23 cellular contexts compared by ENCODE assay signal in the genomic region with DNA sequence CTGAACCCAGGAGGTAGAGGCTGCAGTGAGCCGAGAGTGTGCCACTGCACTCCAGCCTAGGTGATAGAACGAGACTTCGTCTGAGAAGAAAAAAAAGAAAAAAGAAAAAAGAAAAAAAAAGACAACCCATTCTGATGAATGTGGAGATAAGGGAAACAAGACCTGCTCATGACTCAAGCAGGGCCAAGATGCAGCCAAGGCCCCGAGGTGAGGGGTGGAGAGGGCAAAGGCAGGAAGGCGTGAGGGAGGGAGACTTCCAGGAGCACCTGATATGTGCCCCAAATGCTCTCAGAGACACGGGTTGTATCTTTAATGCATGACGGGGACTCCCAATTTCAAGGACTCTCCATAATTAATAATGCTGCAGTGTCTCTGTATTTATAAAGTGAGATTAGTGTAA.
DNase-seq lines count a peak whose midpoint lies in the region; ATAC-seq and TF ChIP-seq lines count a peak whose summit lies in the region.
"Had no signal": no experiment of that assay in that cellular context is flagged by ENCODE, and none has a peak within 500 bp of the region (broad histone marks: within the 10 kb centered on the region; RNA-seq: fewer than 3 reads in every experiment).

No MANE protein-coding gene starts in this region.

- TF ChIP-seq CTCF in tibial artery (IDR thresholded peaks at IDR 0.05), result no peak

- H3K9me3 Mint-ChIP-seq in activated CD4-positive, alpha-beta T cell treated with anti-CD3 and anti-CD28 coated beads, Interleukin-2, amount 10 ng/mL, durations not matched to agents 24 days and 14 days, result no peaks in the 10 kb centered on the region
- no peaks in the 10 kb centered on the region for H3K9me3 Mint-ChIP-seq in stimulated activated naive CD8-positive, alpha-beta T cell treated with anti-CD3 and anti-CD28 coated beads, Interleukin-15, Interleukin-2, amounts not matched to agents 100 ng/mL and 50 ng/mL, for 24 hours
- H3K9me3 Mint-ChIP-seq in stimulated activated naive CD8-positive, alpha-beta T cell treated with anti-CD3 and anti-CD28 coated beads, Interleukin-15, amount 100 ng/mL, for 72 hours, result no peaks in the 10 kb centered on the region
- no peaks in the 10 kb centered on the region for H3K9me3 Mint-ChIP-seq in effector memory CD8-positive, alpha-beta T cell
- H3K9me3 Mint-ChIP-seq: GM23338 had no signal

- H3K36me3 ChIP-seq in tibial artery, result peaks cover 12 to 84% (median 14%) of the 10 kb centered on the region in 3 donors
- H3K36me3 ChIP-seq: MG63 had no signal

- no peak overlapping the region for H3K4me3 Mint-ChIP-seq in activated CD4-positive, alpha-beta T cell treated with anti-CD3 and anti-CD28 coated beads, Interleukin-2, amount 10 ng/mL, durations not matched to agents 24 days and 14 days
- H3K4me3 Mint-ChIP-seq in stimulated activated naive CD8-positive, alpha-beta T cell treated with anti-CD3 and anti-CD28 coated beads, Interleukin-15, Interleukin-2, amounts not matched to agents 100 ng/mL and 50 ng/mL, for 24 hours, result no peak overlapping the region
- H3K4me3 Mint-ChIP-seq in stimulated activated naive CD8-positive, alpha-beta T cell treated with anti-CD3 and anti-CD28 coated beads, Interleukin-15, amount 100 ng/mL, for 72 hours, result no peak overlapping the region
- peak overlapping the region; percentile 3 to 34 for H3K4me3 Mint-ChIP-seq in effector memory CD8-positive, alpha-beta T cell
- H3K4me3 Mint-ChIP-seq: B cell, GM23338 had no signal

- DNase-seq in activated CD4-positive, alpha-beta T cell treated with anti-CD3 and anti-CD28 coated beads, Interleukin-2, amount 10 ng/mL, durations not matched to agents 24 days and 14 days, result no peak
- no peak for DNase-seq in activated CD4-positive, alpha-beta T cell treated with anti-CD3 and anti-CD28 coated beads, Interleukin-2, amount 50 U/mL, for 1 hour
- no peak for DNase-seq in stimulated activated naive CD8-positive, alpha-beta T cell treated with anti-CD3 and anti-CD28 coated beads, Interleukin-15, amount 100 ng/mL, for 72 hours
- DNase-seq in effector memory CD8-positive, alpha-beta T cell, result no peak
- DNase-seq in substantia nigra (lab: John Stamatoyannopoulos, UW) (no peak), NCI-H524 (lab: John Stamatoyannopoulos, UW) (no peak), tibial artery (no peak)
- DNase-seq: DMS53, EL, HCEC 1CT, IMR-90, Kasumi-1, MG63, NCI-H1092, NCI-H1436 treated with DMSO at 0.1 percent for 48 hours, NCI-H2081, NCI-H774, OCI-M1, SHP77 had no signal

- intact Hi-C loops in activated CD4-positive, alpha-beta T cell treated with anti-CD3 and anti-CD28 coated beads, Interleukin-2, amount 10 ng/mL, durations not matched to agents 24 days and 14 days (cut with micrococcal nuclease), result loop anchor here (10.0 kb wide), 2 partner anchors 145 to 335 kb away; no protein-coding TSS in a partner anchor
- intact Hi-C loops in tibial artery (cut with DNase I; ENCODE audit: low total_unique reads), result no loop called here

- H3K27ac ChIP-seq in substantia nigra (ENCODE audit: low read depth, low read length, poor library complexity, severe bottlenecking) (peak overlapping the region; percentile 60), tibial artery (no peak overlapping the region)

- no peaks in the 10 kb centered on the region for H3K4me1 ChIP-seq in tibial artery

- H3K4me3 ChIP-seq in tibial artery, result no peak overlapping the region
- H3K4me3 ChIP-seq: GM12878, GM23338, MG63 had no signal

- peaks cover 12% of the 10 kb centered on the region for H3K4me1 Mint-ChIP-seq in activated CD4-positive, alpha-beta T cell treated with anti-CD3 and anti-CD28 coated beads, Interleukin-2, amount 10 ng/mL, durations not matched to agents 24 days and 14 days
- peaks cover 30% of the 10 kb centered on the region for H3K4me1 Mint-ChIP-seq in stimulated activated naive CD8-positive, alpha-beta T cell treated with anti-CD3 and anti-CD28 coated beads, Interleukin-15, Interleukin-2, amounts not matched to agents 100 ng/mL and 50 ng/mL, for 24 hours (ENCODE audit: low read depth)
- H3K4me1 Mint-ChIP-seq in stimulated activated naive CD8-positive, alpha-beta T cell treated with anti-CD3 and anti-CD28 coated beads, Interleukin-15, amount 100 ng/mL, for 72 hours, result peaks cover 46% of the 10 kb centered on the region
- peaks cover 34 to 50% of the 10 kb centered on the region in 2 donors for H3K4me1 Mint-ChIP-seq in effector memory CD8-positive, alpha-beta T cell (ENCODE audit: low read depth in 2 of 2)
- H3K4me1 Mint-ChIP-seq: GM23338 had no signal

- ATAC-seq in stimulated activated naive CD8-positive, alpha-beta T cell treated with anti-CD3 and anti-CD28 coated beads, Interleukin-15, amount 100 ng/mL, for 72 hours, result no peak
- peak; percentile 63 for ATAC-seq in effector memory CD8-positive, alpha-beta T cell (replicated peaks)
- ATAC-seq: GM12878, GM23338 had no signal

- H3K27me3 Mint-ChIP-seq in activated CD4-positive, alpha-beta T cell treated with anti-CD3 and anti-CD28 coated beads, Interleukin-2, amount 10 ng/mL, durations not matched to agents 24 days and 14 days, result no peaks in the 10 kb centered on the region
- no peaks in the 10 kb centered on the region for H3K27me3 Mint-ChIP-seq in stimulated activated naive CD8-positive, alpha-beta T cell treated with anti-CD3 and anti-CD28 coated beads, Interleukin-15, Interleukin-2, amounts not matched to agents 100 ng/mL and 50 ng/mL, for 24 hours
- H3K27me3 Mint-ChIP-seq in stimulated activated naive CD8-positive, alpha-beta T cell treated with anti-CD3 and anti-CD28 coated beads, Interleukin-15, amount 100 ng/mL, for 72 hours, result no peaks in the 10 kb centered on the region
- H3K27me3 Mint-ChIP-seq in effector memory CD8-positive, alpha-beta T cell, result no peaks in the 10 kb centered on the region
- H3K27me3 Mint-ChIP-seq: B cell had no signal

- H3K9me3 ChIP-seq in tibial artery, result no peaks in the 10 kb centered on the region
- H3K9me3 ChIP-seq: MG63 had no signal

- H3K27me3 ChIP-seq in tibial artery, result no peaks in the 10 kb centered on the region
- H3K27me3 ChIP-seq: MG63 had no signal

- peaks cover 48% of the 10 kb centered on the region for H3K36me3 Mint-ChIP-seq in activated CD4-positive, alpha-beta T cell treated with anti-CD3 and anti-CD28 coated beads, Interleukin-2, amount 10 ng/mL, durations not matched to agents 24 days and 14 days (ENCODE audit: low read depth)
- peaks cover 70% of the 10 kb centered on the region for H3K36me3 Mint-ChIP-seq in stimulated activated naive CD8-positive, alpha-beta T cell treated with anti-CD3 and anti-CD28 coated beads, Interleukin-15, Interleukin-2, amounts not matched to agents 100 ng/mL and 50 ng/mL, for 24 hours (ENCODE audit: low read depth)
- peaks cover 85% of the 10 kb centered on the region for H3K36me3 Mint-ChIP-seq in effector memory CD8-positive, alpha-beta T cell (ENCODE audit: insufficient read depth)

- H3K27ac Mint-ChIP-seq in activated CD4-positive, alpha-beta T cell treated with anti-CD3 and anti-CD28 coated beads, Interleukin-2, amount 10 ng/mL, durations not matched to agents 24 days and 14 days, result peak overlapping the region; percentile 38
- H3K27ac Mint-ChIP-seq in stimulated activated naive CD8-positive, alpha-beta T cell treated with anti-CD3 and anti-CD28 coated beads, Interleukin-15, Interleukin-2, amounts not matched to agents 100 ng/mL and 50 ng/mL, for 24 hours, result peak overlapping the region; percentile 56
- no peak overlapping the region for H3K27ac Mint-ChIP-seq in stimulated activated naive CD8-positive, alpha-beta T cell treated with anti-CD3 and anti-CD28 coated beads, Interleukin-15, amount 100 ng/mL, for 72 hours
- peak overlapping the region; percentile 61 to 70 for H3K27ac Mint-ChIP-seq in effector memory CD8-positive, alpha-beta T cell
- H3K27ac Mint-ChIP-seq: GM23338 had no signal

Comparison
In these comparisons a context has a peak if more than half of its experiments do, and no peak if none do; other contexts are left out.
1. H3K27ac Mint-ChIP-seq: peak in activated CD4-positive, alpha-beta T cell treated with anti-CD3 and anti-CD28 coated beads, Interleukin-2, amount 10 ng/mL, durations not matched to agents 24 days and 14 days (single experiment), stimulated activated naive CD8-positive, alpha-beta T cell treated with anti-CD3 and anti-CD28 coated beads, Interleukin-15, Interleukin-2, amounts not matched to agents 100 ng/mL and 50 ng/mL, for 24 hours (single experiment) and effector memory CD8-positive, alpha-beta T cell (2 of 2); none in stimulated activated naive CD8-positive, alpha-beta T cell treated with anti-CD3 and anti-CD28 coated beads, Interleukin-15, amount 100 ng/mL, for 72 hours (0 of 2).
2. H3K4me3 Mint-ChIP-seq: peak in effector memory CD8-positive, alpha-beta T cell (2 of 2); none in activated CD4-positive, alpha-beta T cell treated with anti-CD3 and anti-CD28 coated beads, Interleukin-2, amount 10 ng/mL, durations not matched to agents 24 days and 14 days (single experiment), stimulated activated naive CD8-positive, alpha-beta T cell treated with anti-CD3 and anti-CD28 coated beads, Interleukin-15, Interleukin-2, amounts not matched to agents 100 ng/mL and 50 ng/mL, for 24 hours (single experiment) and stimulated activated naive CD8-positive, alpha-beta T cell treated with anti-CD3 and anti-CD28 coated beads, Interleukin-15, amount 100 ng/mL, for 72 hours (0 of 2).